ENCODE assay signal across 26 cellular contexts in the genomic region with DNA sequence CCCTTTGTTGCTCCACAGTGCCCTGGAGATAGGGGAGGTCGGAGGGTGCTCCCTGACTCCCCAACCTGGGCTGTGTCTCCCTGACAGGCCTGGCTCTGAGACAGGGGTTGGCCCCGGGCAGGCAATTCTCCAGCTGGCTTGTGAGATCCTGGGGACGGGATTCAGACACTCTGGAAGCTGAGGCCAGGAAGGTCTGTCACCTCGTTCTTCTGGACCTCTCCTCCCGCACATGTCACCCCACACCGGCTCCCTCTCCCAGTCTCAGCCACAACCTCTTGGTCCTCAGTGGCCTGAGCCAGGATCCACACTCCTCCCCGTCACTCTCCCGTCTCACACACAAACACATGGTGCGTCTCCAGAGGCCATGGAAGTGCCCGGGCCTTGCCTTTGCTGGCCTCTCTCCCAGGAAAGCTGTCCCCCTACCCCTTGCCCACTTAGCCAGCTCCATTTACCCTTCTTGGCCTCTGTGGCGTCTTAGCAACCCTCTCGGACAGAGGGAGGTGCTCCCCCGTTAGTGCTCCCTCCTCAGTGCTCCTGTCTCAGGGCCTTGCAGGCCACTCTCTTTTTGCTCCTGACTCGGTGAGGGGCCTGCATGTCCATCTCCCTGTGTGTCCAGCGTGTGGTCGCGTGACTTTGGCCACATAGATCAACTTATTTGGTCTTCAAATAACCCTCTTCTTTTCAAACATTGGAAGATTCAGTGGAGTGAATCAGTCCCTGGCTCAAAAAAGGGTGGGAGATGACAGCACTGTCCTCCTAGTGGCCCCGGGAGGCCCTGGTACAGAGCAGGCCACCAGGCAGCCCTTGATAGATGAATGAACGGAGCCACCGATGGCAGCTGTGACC. TPM values are rescaled to one million over a fixed set of nuclear protein-coding genes. Genes with fewer than 3 reads are reported as not detected.
DNase-seq lines count a peak whose midpoint lies in the region; ATAC-seq and TF ChIP-seq lines count a peak whose summit lies in the region.
"Had no signal": no experiment of that assay in that cellular context is flagged by ENCODE, and none has a peak within 500 bp of the region (broad histone marks: within the 10 kb centered on the region; RNA-seq: fewer than 3 reads in every experiment).

No MANE protein-coding gene starts in this region.

- H3K9me3 Mint-ChIP-seq in endothelial cell (ENCODE audit: unreplicated experiment) (no peaks in the 10 kb centered on the region), Caco-2 (ENCODE audit: unreplicated experiment) (no peaks in the 10 kb centered on the region)
- H3K9me3 Mint-ChIP-seq: activated T-cell treated with anti-CD3 and anti-CD28 coated beads, Interleukin-2, amount 50 U/mL, for 24 hours; stimulated activated naive CD8-positive, alpha-beta T cell treated with anti-CD3 and anti-CD28 coated beads, Interleukin-15, amount 100 ng/mL, for 72 hours had no signal

- no peak for TF ChIP-seq CTCF in HL-60 (IDR thresholded peaks at IDR 0.05; ENCODE audit: insufficient read depth, low read length)
- no peak for TF ChIP-seq CTCF in endothelial cell (IDR thresholded peaks at IDR 0.05; ENCODE audit: unreplicated experiment)
- TF ChIP-seq CTCF in neutrophil (IDR thresholded peaks at IDR 0.05), result no peak
- no peak for TF ChIP-seq CTCF in Caco-2 (IDR thresholded peaks at IDR 0.05; ENCODE audit: insufficient read depth in 1 of 2, low read depth in 1 of 2, low read length in 1 of 2, severe bottlenecking in 1 of 2, unreplicated experiment in 1 of 2)

- CTCF ChIA-PET in Caco-2 (lab: Charles Lee), result interaction anchor here (1.0 to 1.4 kb wide), 5 partner anchors 32 to 194 kb away, joined by 3 to 7 read pairs (median 4); a partner anchor contains a TSS

- H3K4me1 Mint-ChIP-seq in endothelial cell (ENCODE audit: unreplicated experiment), result peaks cover 42% of the 10 kb centered on the region
- H3K4me1 Mint-ChIP-seq in Caco-2 (ENCODE audit: low read depth, unreplicated experiment), result no peaks in the 10 kb centered on the region

- no peak overlapping the region for H3K9ac ChIP-seq in BLaER1
- H3K9ac ChIP-seq: KMS-11, SK-N-SH had no signal

- peaks cover 3% of the 10 kb centered on the region for H3K36me3 Mint-ChIP-seq in endothelial cell (ENCODE audit: low read depth, unreplicated experiment)
- H3K36me3 Mint-ChIP-seq in Caco-2 (ENCODE audit: insufficient read depth, unreplicated experiment), result peaks cover 10% of the 10 kb centered on the region

- H3K9me3 ChIP-seq in BLaER1 (no peaks in the 10 kb centered on the region), neutrophil (no peaks in the 10 kb centered on the region), Caco-2 (no peaks in the 10 kb centered on the region)
- H3K9me3 ChIP-seq: body of pancreas, heart left ventricle, SK-N-SH, thyroid gland had no signal

- no peaks in the 10 kb centered on the region for H4K20me1 ChIP-seq in BLaER1

- H3K4me3 Mint-ChIP-seq in endothelial cell (ENCODE audit: unreplicated experiment) (peak overlapping the region; percentile 75), Caco-2 (ENCODE audit: unreplicated experiment) (no peak overlapping the region)
- H3K4me3 Mint-ChIP-seq: activated T-cell treated with anti-CD3 and anti-CD28 coated beads, Interleukin-2, amount 50 U/mL, for 24 hours; stimulated activated naive CD8-positive, alpha-beta T cell treated with anti-CD3 and anti-CD28 coated beads, Interleukin-15, amount 100 ng/mL, for 72 hours had no signal

- no TSS peak for BruUV-seq in Caco-2 (replicated peaks; lab: Mats Ljungman, UMichigan)

- H3K4me2 ChIP-seq in BLaER1, result no peak overlapping the region
- H3K4me2 ChIP-seq: KMS-11, SK-N-SH had no signal

- H3K27me3 Mint-ChIP-seq in endothelial cell (ENCODE audit: unreplicated experiment) (peaks cover 6% of the 10 kb centered on the region), Caco-2 (ENCODE audit: insufficient read depth, unreplicated experiment) (no peaks in the 10 kb centered on the region)
- H3K27me3 Mint-ChIP-seq: activated T-cell treated with anti-CD3 and anti-CD28 coated beads, Interleukin-2, amount 50 U/mL, for 24 hours; stimulated activated naive CD8-positive, alpha-beta T cell treated with anti-CD3 and anti-CD28 coated beads, Interleukin-15, amount 100 ng/mL, for 72 hours had no signal

- DNase-seq in HL-60 (ENCODE audit: low read depth in 1 of 2, low spot score in 1 of 2) (no peak), endothelial cell (ENCODE audit: low spot score) (no peak), NCI-H510A treated with DMSO at 0.1 percent for 48 hours (lab: John Stamatoyannopoulos, UW) (no peak), Caco-2 (no peak)
- DNase-seq: activated CD4-positive, alpha-beta T cell treated with anti-CD3 and anti-CD28 coated beads for 1 hour; activated CD8-positive, alpha-beta memory T cell treated with anti-CD3 and anti-CD28 coated beads for 24 hours; activated gamma-delta T cell treated with Interleukin-2 at 50 U/mL for 16 hours; activated T-cell treated with anti-CD3 and anti-CD28 coated beads, Interleukin-2, amount 50 U/mL, for 24 hours; effector CD8-positive, alpha-beta T cell; foreskin fibroblast; NCI-H1436; OCI-M1; SK-N-SH; stimulated activated naive CD8-positive, alpha-beta T cell treated with anti-CD3 and anti-CD28 coated beads, Interleukin-15, amount 100 ng/mL, for 72 hours; T-helper 2 cell had no signal

- POLR2A ChIA-PET in Caco-2 (lab: Charles Lee), result no interaction called here

- H3K4me3 ChIP-seq in BLaER1, result no peak overlapping the region
- peak overlapping the region; percentile 12 for H3K4me3 ChIP-seq in HL-60 (replicated peaks; ENCODE audit: insufficient read depth, low read length)
- peak overlapping the region; percentile 71 to 100 for H3K4me3 ChIP-seq in neutrophil (ENCODE audit: low read depth in 1 of 2, low read length in 1 of 2)
- H3K4me3 ChIP-seq in Caco-2 (ENCODE audit: low read depth, low read length), result no peak overlapping the region
- H3K4me3 ChIP-seq: body of pancreas, skin epidermis, thyroid gland had no signal

- H3K36me3 ChIP-seq in BLaER1, result no peaks in the 10 kb centered on the region; the same call in 1 of the 2 replicates
- peaks cover 23% of the 10 kb centered on the region for H3K36me3 ChIP-seq in neutrophil
- 0 out of 2 replicates have a peak, but pooled peaks cover 2% of the 10 kb centered on the region for H3K36me3 ChIP-seq in Caco-2 (ENCODE audit: control insufficient read depth, insufficient read depth, low read length)

- no peak for ATAC-seq in GM18511 (IDR thresholded peaks at IDR 0.05; ENCODE audit: unreplicated experiment)

- H3K27ac Mint-ChIP-seq in endothelial cell (ENCODE audit: unreplicated experiment) (peak overlapping the region; percentile 43), Caco-2 (ENCODE audit: unreplicated experiment) (no peak overlapping the region)
- H3K27ac Mint-ChIP-seq: activated T-cell treated with anti-CD3 and anti-CD28 coated beads, Interleukin-2, amount 50 U/mL, for 24 hours had no signal

- H3K27me3 ChIP-seq in BLaER1 (no peaks in the 10 kb centered on the region), HL-60 (ENCODE audit: insufficient read depth, poor library complexity, severe bottlenecking) (no peaks in the 10 kb centered on the region), neutrophil (no peaks in the 10 kb centered on the region), Caco-2 (replicated peaks; ENCODE audit: control insufficient read depth, insufficient read depth, low read length) (no peaks in the 10 kb centered on the region)
- H3K27me3 ChIP-seq: body of pancreas, thyroid gland had no signal

- H3K27ac ChIP-seq in BLaER1 (0 out of 2 replicates have a peak overlapping the region, but pooled peaks have one; percentile 12), HL-60 (replicated peaks) (peak overlapping the region; percentile 80), neutrophil (peak overlapping the region; percentile 98)
- H3K27ac ChIP-seq: body of pancreas, KMS-11 had no signal

- peaks cover 12% of the 10 kb centered on the region for H3K4me1 ChIP-seq in BLaER1
- H3K4me1 ChIP-seq in neutrophil (ENCODE audit: control insufficient read depth in 1 of 2, insufficient read depth in 1 of 2, low read depth in 1 of 2, low read length in 1 of 2), result peaks cover 90 to 94% of the 10 kb centered on the region in 2 experiments
- H3K4me1 ChIP-seq in Caco-2, result peaks cover 16% of the 10 kb centered on the region
- H3K4me1 ChIP-seq: body of pancreas, thyroid gland had no signal

- intact Hi-C loops in Caco-2 (cut with micrococcal nuclease; ENCODE audit: unreplicated experiment), result loop anchor here (1.0 to 5.0 kb wide), 3 partner anchors 33 to 68 kb away; a partner anchor contains a TSS

RNA-seq across cellular contexts. Expression of a gene that starts 0.7 kb away (rescaled TPM):
- 0.31 TPM for total RNA-seq in endothelial cell (ENCODE audit: unreplicated experiment)
- total RNA-seq in Caco-2 (2022), result 0.25 TPM in 1 of 2 replicates, not detected in the other
- total RNA-seq: Daoy, myocyte, osteocyte had no signal

RNA-seq across cellular contexts. Expression of a gene that starts 25.8 kb away (rescaled TPM):
- 1.8 TPM for total RNA-seq in endothelial cell (ENCODE audit: unreplicated experiment)
- 1.1 and 1.2 TPM in 2 replicates for total RNA-seq in Caco-2 (2022)
- total RNA-seq: Daoy, myocyte, osteocyte had no signal

RNA-seq across cellular contexts. Expression of a gene that starts 40.4 kb away (rescaled TPM):
- total RNA-seq in endothelial cell (ENCODE audit: unreplicated experiment) (2.7 TPM), Caco-2 (2022) (153 and 195 TPM in 2 replicates)

Comparison
In these comparisons a context has a peak if more than half of its experiments do, and no peak if none do; other contexts are left out.
1. H3K27ac ChIP-seq: peak in every context shown above with its lines; median percentile 98 in neutrophil; 80 in HL-60; 12 in BLaER1.
2. H3K4me3 ChIP-seq: peak in HL-60 (single experiment) and neutrophil (2 of 2); none in BLaER1 (single experiment) and Caco-2 (single experiment).
3. RNA of a gene that starts 40.4 kb away (total RNA-seq): 153 to 195 TPM in Caco-2; 2.7 TPM in endothelial cell (single experiment); every median in the first group is over 10 times any median in the second.